Comparison of ENCODE assay signal across 9 cellular contexts in the genomic region with DNA sequence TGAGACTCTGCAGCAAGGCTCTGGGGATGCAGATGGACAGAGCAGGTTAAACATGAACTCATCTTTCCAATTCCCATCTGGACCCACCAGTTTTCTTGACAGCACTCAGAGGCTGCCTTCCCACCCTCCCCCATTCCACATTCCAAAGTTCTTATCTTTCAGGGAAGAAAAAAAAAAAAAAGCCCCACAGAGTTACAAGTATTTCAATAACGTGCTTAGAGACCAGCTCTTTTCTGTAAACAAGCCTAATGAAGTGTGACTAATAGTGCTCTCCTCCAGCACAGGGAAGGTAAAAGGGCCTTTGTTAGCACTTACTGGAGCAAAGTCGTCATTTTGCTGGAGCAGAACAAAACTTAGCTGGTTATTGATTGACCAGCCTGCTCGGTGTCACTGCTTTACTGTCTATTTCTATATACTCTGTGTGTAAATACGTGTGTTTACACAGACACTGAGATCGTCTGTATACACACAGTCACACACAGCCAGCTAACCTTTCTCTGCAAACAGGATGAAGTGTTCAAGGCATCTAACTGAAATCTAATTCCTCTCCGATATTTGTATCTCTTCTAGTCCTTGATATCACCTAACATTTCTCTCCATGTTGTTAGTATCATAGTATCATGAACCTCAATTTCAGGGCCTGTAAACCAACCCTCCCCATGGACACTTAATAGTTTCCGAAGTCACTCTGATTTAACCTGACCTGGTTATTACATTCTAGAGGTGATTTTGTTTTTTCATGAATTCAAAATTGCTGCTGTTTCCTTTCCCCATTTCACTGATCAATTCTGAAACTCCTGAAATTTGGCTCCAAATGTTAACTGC.
A peak's percentile ranks its signal among the peaks of the same experiment; 100 is the strongest.
DNase-seq lines count a peak whose midpoint lies in the region; ATAC-seq and TF ChIP-seq lines count a peak whose summit lies in the region.
"Had no signal": no experiment of that assay in that cellular context is flagged by ENCODE, and none has a peak within 500 bp of the region (broad histone marks: within the 10 kb centered on the region; RNA-seq: fewer than 3 reads in every experiment).

No MANE protein-coding gene starts in this region.

- H3K79me2 ChIP-seq in ACC112 (ENCODE audit: control insufficient read depth, insufficient read depth, low read length, unreplicated experiment): no peaks in the 10 kb centered on the region
- no peaks in the 10 kb centered on the region for H3K79me2 ChIP-seq in PC-3 (ENCODE audit: low read length)

- CTCF ChIA-PET in PC-3 (lab: Charles Lee): no interaction called here

- H3K36me3 Mint-ChIP-seq in neural crest cell (ENCODE audit: low read depth): no peaks in the 10 kb centered on the region
- H3K36me3 Mint-ChIP-seq: activated naive CD4-positive, alpha-beta T cell treated with anti-CD3 and anti-CD28 coated beads, Interleukin-2, amount 50 U/mL, for 24 hours had no signal

- WGBS in esophagus squamous epithelium, 2 donors: 39 to 42% methylated on average over 7 of the region's 7 CpGs

- H3K4me2 ChIP-seq in PC-3 (ENCODE audit: low read length): peak overlapping the region; percentile 62

- peak overlapping the region; percentile 34 for H3K27ac ChIP-seq in ACC112 (ENCODE audit: low read depth, low read length)
- peak overlapping the region; percentile 48 for H3K27ac ChIP-seq in PC-3 (ENCODE audit: low read length)
- peak overlapping the region in 3 of 4 donors; percentile 26 to 65 (median 32) for H3K27ac ChIP-seq in esophagus squamous epithelium

- TF ChIP-seq CTCF in PC-3 (conservative IDR thresholded peaks at IDR 0.05; ENCODE audit: low read depth, low read length) (no peak), esophagus squamous epithelium (IDR thresholded peaks at IDR 0.05) (no peak), neural crest cell (conservative IDR thresholded peaks at IDR 0.05) (no peak)

- H3K27ac Mint-ChIP-seq in neural crest cell (ENCODE audit: unreplicated experiment): peak overlapping the region; percentile 72
- H3K27ac Mint-ChIP-seq: activated naive CD4-positive, alpha-beta T cell treated with anti-CD3 and anti-CD28 coated beads, Interleukin-2, amount 50 U/mL, for 24 hours had no signal

- no peak overlapping the region for H3K9ac ChIP-seq in PC-3 (ENCODE audit: low read length)

- H4K20me1 ChIP-seq in PC-3 (ENCODE audit: low read length): no peaks in the 10 kb centered on the region

- intact Hi-C loops in PC-3 (cut with micrococcal nuclease): no loop called here
- intact Hi-C loops in esophagus squamous epithelium (cut with DNase I): no loop called here

- peak; percentile 67 for DNase-seq in PC-3
- no peak for DNase-seq in esophagus squamous epithelium (lab: John Stamatoyannopoulos, UW)
- no peak for DNase-seq in neural crest cell (ENCODE audit: low read depth, low spot score)
- DNase-seq in stimulated activated naive CD8-positive, alpha-beta T cell treated with anti-CD3 and anti-CD28 coated beads, Interleukin-15, Interleukin-2, amounts not matched to agents 100 U/mL and 50 U/mL, for 24 hours: no peak
- no peak for DNase-seq in KBM-7
- DNase-seq in ureter (ENCODE audit: low spot score): no peak

- in situ Hi-C loops in KBM-7 (cut with MboI; ENCODE audit: low pct_unique_long_range_greater_than_20kb, low sequenced_read_pairs): no loop called here

- H3F3A ChIP-seq in PC-3 (ENCODE audit: low read length, unreplicated experiment): no peaks in the 10 kb centered on the region

- H3K4me3 Mint-ChIP-seq in neural crest cell: peak overlapping the region; percentile 82
- H3K4me3 Mint-ChIP-seq: activated naive CD4-positive, alpha-beta T cell treated with anti-CD3 and anti-CD28 coated beads, Interleukin-2, amount 50 U/mL, for 24 hours had no signal

- POLR2A ChIA-PET in PC-3 (lab: Charles Lee; ENCODE audit: unreplicated experiment): no interaction called here

- no peaks in the 10 kb centered on the region for H3K9me2 ChIP-seq in PC-3 (replicated peaks; ENCODE audit: low read length)

- H3K4me3 ChIP-seq in ACC112 (ENCODE audit: low read depth, low read length) (peak overlapping the region; percentile 22; the same call in 1 of the 2 replicates), PC-3 (ENCODE audit: low read length) (peak overlapping the region; percentile 30; the same call in 1 of the 2 replicates), esophagus squamous epithelium (no peak overlapping the region)

- H3K4me1 ChIP-seq in ACC112 (ENCODE audit: control insufficient read depth, insufficient read depth, low read length, unreplicated experiment) (peaks cover 34% of the 10 kb centered on the region), PC-3 (ENCODE audit: insufficient read depth, low read length) (peaks cover 29% of the 10 kb centered on the region), esophagus squamous epithelium (peaks cover 18 to 74% (median 48%) of the 10 kb centered on the region in 3 donors)

- H3K36me3 ChIP-seq in ACC112 (ENCODE audit: insufficient read depth, low read length): no peaks in the 10 kb centered on the region
- H3K36me3 ChIP-seq in PC-3 (ENCODE audit: low read depth, low read length): no peaks in the 10 kb centered on the region
- H3K36me3 ChIP-seq in esophagus squamous epithelium: no peaks in the 10 kb centered on the region

- no peaks in the 10 kb centered on the region for H3K27me3 Mint-ChIP-seq in neural crest cell (ENCODE audit: low read depth)

- H3K27me3 ChIP-seq in ACC112 (ENCODE audit: insufficient read depth, low read length): no peaks in the 10 kb centered on the region
- no peaks in the 10 kb centered on the region for H3K27me3 ChIP-seq in PC-3 (ENCODE audit: low read length)
- H3K27me3 ChIP-seq in esophagus squamous epithelium: no peaks in the 10 kb centered on the region

- no TSS peak for BruUV-seq in PC-3 (replicated peaks; lab: Mats Ljungman, UMichigan)

- H3K4me1 Mint-ChIP-seq in neural crest cell: peaks cover 82% of the 10 kb centered on the region
- H3K4me1 Mint-ChIP-seq: activated naive CD4-positive, alpha-beta T cell treated with anti-CD3 and anti-CD28 coated beads, Interleukin-2, amount 50 U/mL, for 24 hours had no signal

- ATAC-seq in HG03571 (IDR thresholded peaks at IDR 0.05; ENCODE audit: unreplicated experiment): peak; percentile 57
- ATAC-seq in PC-3: peak; percentile 82
- no peak for ATAC-seq in stimulated activated naive CD8-positive, alpha-beta T cell treated with anti-CD3 and anti-CD28 coated beads, Interleukin-15, Interleukin-2, amounts not matched to agents 100 U/mL and 50 U/mL, for 24 hours

- no peak for TF ChIP-seq POLR2A in esophagus squamous epithelium (IDR thresholded peaks at IDR 0.05)

- H2AFZ ChIP-seq in ACC112 (ENCODE audit: low read length, unreplicated experiment) (peak overlapping the region; percentile 23), PC-3 (ENCODE audit: low read length) (0 out of 2 replicates have a peak overlapping the region, but pooled peaks have one; percentile 8)

- no peaks in the 10 kb centered on the region for H3K9me3 Mint-ChIP-seq in neural crest cell
- H3K9me3 Mint-ChIP-seq: activated naive CD4-positive, alpha-beta T cell treated with anti-CD3 and anti-CD28 coated beads, Interleukin-2, amount 50 U/mL, for 24 hours had no signal

- no peaks in the 10 kb centered on the region for H3K9me3 ChIP-seq in PC-3 (ENCODE audit: low read length)
- H3K9me3 ChIP-seq in esophagus squamous epithelium: no peaks in the 10 kb centered on the region

Comparison
In these comparisons a context has a peak if more than half of its experiments do, and no peak if none do; other contexts are left out.
1. H3K4me3 ChIP-seq: peak in ACC112 (single experiment) and PC-3 (single experiment); none in esophagus squamous epithelium (0 of 4).
2. Peak in every context shown above with its lines, with median percentiles within 50 percentile points of each other: H3K27ac ChIP-seq.